In the genomic region with DNA sequence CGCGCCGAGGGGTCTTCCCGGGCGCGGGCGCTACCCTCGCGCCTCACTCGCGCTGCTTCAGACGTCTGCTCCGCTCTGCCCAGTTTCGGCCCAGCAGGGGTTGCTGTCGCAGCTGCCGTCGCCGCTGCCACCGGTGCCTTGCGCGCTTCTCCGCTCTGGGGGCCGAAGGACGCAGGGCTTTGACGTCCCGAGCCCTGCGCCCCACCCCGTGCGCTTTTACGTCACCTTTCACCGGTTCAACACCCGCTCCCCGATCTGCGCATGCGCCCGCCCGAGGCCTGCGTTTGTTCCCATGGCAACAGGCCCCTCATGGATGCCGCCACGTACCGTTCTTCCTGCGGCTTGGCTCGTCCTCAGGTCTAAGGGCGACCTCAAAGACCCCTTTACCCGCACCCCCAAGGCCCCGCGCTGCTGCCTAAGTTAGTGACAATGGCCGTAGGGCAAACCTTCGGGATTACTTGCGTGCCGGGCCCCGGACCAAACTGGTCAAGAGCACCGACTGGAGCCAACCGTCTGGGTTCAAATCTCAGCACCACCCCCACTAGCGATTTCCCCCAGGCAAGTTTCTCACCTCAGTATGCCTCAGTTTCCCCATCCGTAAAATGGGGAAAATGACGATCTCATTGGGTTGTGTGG, we compare ENCODE assay signal across 1 cellular context.
TF ChIP-seq lines count a peak whose summit lies in the region.

No MANE protein-coding gene starts in this region.

TF ChIP-seq in HCT116, 20 proteins besides CTCF, POLR2A, EP300 and RAD21 (continued from another document):
- TF ChIP-seq, protein P1, sequence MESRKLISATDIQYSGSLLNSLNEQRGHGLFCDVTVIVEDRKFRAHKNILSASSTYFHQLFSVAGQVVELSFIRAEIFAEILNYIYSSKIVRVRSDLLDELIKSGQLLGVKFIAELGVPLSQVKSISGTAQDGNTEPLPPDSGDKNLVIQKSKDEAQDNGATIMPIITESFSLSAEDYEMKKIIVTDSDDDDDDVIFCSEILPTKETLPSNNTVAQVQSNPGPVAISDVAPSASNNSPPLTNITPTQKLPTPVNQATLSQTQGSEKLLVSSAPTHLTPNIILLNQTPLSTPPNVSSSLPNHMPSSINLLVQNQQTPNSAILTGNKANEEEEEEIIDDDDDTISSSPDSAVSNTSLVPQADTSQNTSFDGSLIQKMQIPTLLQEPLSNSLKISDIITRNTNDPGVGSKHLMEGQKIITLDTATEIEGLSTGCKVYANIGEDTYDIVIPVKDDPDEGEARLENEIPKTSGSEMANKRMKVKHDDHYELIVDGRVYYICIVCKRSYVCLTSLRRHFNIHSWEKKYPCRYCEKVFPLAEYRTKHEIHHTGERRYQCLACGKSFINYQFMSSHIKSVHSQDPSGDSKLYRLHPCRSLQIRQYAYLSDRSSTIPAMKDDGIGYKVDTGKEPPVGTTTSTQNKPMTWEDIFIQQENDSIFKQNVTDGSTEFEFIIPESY (IDR thresholded peaks at IDR 0.05; ENCODE audit: extremely low read depth, insufficient replicate concordance, low read length): no peak
